Comparison of ENCODE assay signal across 8 cellular contexts in the genomic region with DNA sequence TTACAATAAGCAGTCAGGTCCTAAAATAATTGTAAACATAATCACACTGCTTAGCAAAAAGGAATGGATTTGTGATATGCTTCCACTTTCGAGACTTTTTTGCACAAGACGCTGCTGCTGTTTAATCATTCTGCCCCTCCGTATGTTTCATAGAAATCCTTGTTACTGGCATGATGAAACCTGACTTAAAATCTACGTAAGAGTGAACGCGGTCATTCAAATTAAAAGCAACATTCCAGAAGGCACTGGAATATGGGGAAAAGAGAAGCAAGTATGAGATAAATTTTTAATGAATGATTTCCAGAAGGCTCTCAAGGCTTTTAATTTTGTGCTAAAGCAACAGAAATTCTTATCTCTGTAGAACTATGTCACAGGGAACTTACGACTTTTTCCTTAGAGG. TPM values are rescaled to one million over a fixed set of nuclear protein-coding genes. Genes with fewer than 3 reads are reported as not detected.
DNase-seq lines count a peak whose midpoint lies in the region; ATAC-seq and TF ChIP-seq lines count a peak whose summit lies in the region.

No MANE protein-coding gene starts in this region.

- BruUV-seq in Calu3 (replicated peaks; lab: Mats Ljungman, UMichigan): TSS peak; percentile 59
- BruUV-seq in PC-9 (replicated peaks; lab: Mats Ljungman, UMichigan): TSS peak; percentile 36

- CTCF ChIA-PET in Calu3 (lab: Charles Lee) (no interaction called here), PC-9 (lab: Charles Lee) (no interaction called here)

- H3K9me3 Mint-ChIP-seq in Calu3 (ENCODE audit: low read depth, unreplicated experiment) (no peaks in the 10 kb centered on the region), endothelial cell (ENCODE audit: unreplicated experiment) (no peaks in the 10 kb centered on the region)

- peak overlapping the region; percentile 80 for H3K27ac Mint-ChIP-seq in Calu3 (ENCODE audit: unreplicated experiment)
- H3K27ac Mint-ChIP-seq in endothelial cell (ENCODE audit: unreplicated experiment): no peak overlapping the region

- peaks cover 16% of the 10 kb centered on the region; the same call in 1 of the 2 replicates for H3F3A ChIP-seq in PC-9 (ENCODE audit: insufficient read depth, low read depth)

- in situ Hi-C loops in GM13977 (cut with MboI; ENCODE audit: low pct_unique_long_range_greater_than_20kb, low sequenced_read_pairs, unreplicated experiment): no loop called here

- H3K4me1 ChIP-seq in PC-9 (replicated peaks; ENCODE audit: insufficient read depth): peaks cover 32% of the 10 kb centered on the region
- H3K4me1 ChIP-seq in osteoblast (ENCODE audit: insufficient read depth, low read length): peaks cover 29% of the 10 kb centered on the region

- H3K4me3 Mint-ChIP-seq in Calu3 (ENCODE audit: low read depth, unreplicated experiment) (peak overlapping the region; percentile 78), endothelial cell (ENCODE audit: unreplicated experiment) (peak overlapping the region; percentile 98)

- H3K27me3 Mint-ChIP-seq in Calu3 (ENCODE audit: unreplicated experiment): no peaks in the 10 kb centered on the region
- H3K27me3 Mint-ChIP-seq in endothelial cell (ENCODE audit: unreplicated experiment): peaks cover 5% of the 10 kb centered on the region

- no peak for ATAC-seq in GM18868 (IDR thresholded peaks at IDR 0.05; ENCODE audit: unreplicated experiment)
- ATAC-seq in left colon: no peak

- TF ChIP-seq CTCF in Calu3 (IDR thresholded peaks at IDR 0.05; ENCODE audit: unreplicated experiment): no peak
- TF ChIP-seq CTCF in PC-9 (conservative IDR thresholded peaks at IDR 0.05): no peak
- TF ChIP-seq CTCF in endothelial cell (IDR thresholded peaks at IDR 0.05; ENCODE audit: unreplicated experiment): no peak
- TF ChIP-seq CTCF in osteoblast (IDR thresholded peaks at IDR 0.05; ENCODE audit: extremely low read depth, low read depth, low read length): no peak
- no peak for TF ChIP-seq CTCF in GM13977 (IDR thresholded peaks at IDR 0.05; ENCODE audit: extremely low read depth, insufficient read depth, missing control alignments)

- H2AFZ ChIP-seq in PC-9 (peak overlapping the region; percentile 75; the same call in 1 of the 2 replicates), osteoblast (ENCODE audit: low read length) (peak overlapping the region; percentile 63)

- H3K27me3 ChIP-seq in PC-9 (ENCODE audit: insufficient read depth, low read depth) (no peaks in the 10 kb centered on the region), osteoblast (ENCODE audit: insufficient read depth, low read length) (no peaks in the 10 kb centered on the region)

- H3K4me1 Mint-ChIP-seq in Calu3 (ENCODE audit: low read depth, unreplicated experiment) (peaks cover 42% of the 10 kb centered on the region), endothelial cell (ENCODE audit: unreplicated experiment) (peaks cover 31% of the 10 kb centered on the region)

- H3K27ac ChIP-seq in PC-9: peak overlapping the region; percentile 73
- peak overlapping the region; percentile 83 for H3K27ac ChIP-seq in osteoblast (ENCODE audit: low read depth, low read length)

- H3K36me3 Mint-ChIP-seq in Calu3 (ENCODE audit: insufficient read depth, unreplicated experiment) (peaks cover 33% of the 10 kb centered on the region), endothelial cell (ENCODE audit: low read depth, unreplicated experiment) (no peaks in the 10 kb centered on the region)

- H4K20me1 ChIP-seq in PC-9 (ENCODE audit: insufficient read depth) (peaks cover 15% of the 10 kb centered on the region), osteoblast (ENCODE audit: insufficient read depth, low read length) (peaks cover 18% of the 10 kb centered on the region)

- intact Hi-C loops in Calu3 (cut with micrococcal nuclease; ENCODE audit: unreplicated experiment): no loop called here
- intact Hi-C loops in PC-9 (cut with micrococcal nuclease; ENCODE audit: unreplicated experiment): loop anchor here (2.0 to 10.0 kb wide), 2 partner anchors 49 to 335 kb away; a partner anchor contains a TSS
- intact Hi-C loops in left colon (cut with DNase I, micrococcal nuclease): no loop called here

- POLR2A ChIA-PET in PC-9 (lab: Charles Lee; ENCODE audit: unreplicated experiment): interaction anchor here (0.7 kb wide), 2 partner anchors 707 to 721 kb away, joined by 4 read pairs; no protein-coding TSS in a partner anchor

- H3K4me3 ChIP-seq in PC-9 (peak overlapping the region; percentile 72), osteoblast (ENCODE audit: insufficient read depth, low read length) (peak overlapping the region; percentile 86)

- H3K36me3 ChIP-seq in PC-9 (ENCODE audit: low read depth): peaks cover 13% of the 10 kb centered on the region; the same call in 1 of the 2 replicates
- H3K36me3 ChIP-seq in osteoblast (ENCODE audit: insufficient read depth, low read length): peaks cover 2% of the 10 kb centered on the region

- peaks cover 57% of the 10 kb centered on the region for H3K79me2 ChIP-seq in PC-9 (ENCODE audit: low read depth)
- H3K79me2 ChIP-seq in osteoblast (ENCODE audit: insufficient read depth, low read length): peaks cover 57% of the 10 kb centered on the region

- H3K9me3 ChIP-seq in PC-9 (ENCODE audit: insufficient read depth, low read depth) (no peaks in the 10 kb centered on the region), osteoblast (ENCODE audit: low read depth, low read length) (no peaks in the 10 kb centered on the region)

- H3K9me2 ChIP-seq in PC-9 (ENCODE audit: insufficient read depth): no peaks in the 10 kb centered on the region

- H3K4me2 ChIP-seq in PC-9 (peak overlapping the region; percentile 85), osteoblast (ENCODE audit: insufficient read depth, low read length) (peak overlapping the region; percentile 98)

- DNase-seq in Calu3: no peak
- no peak for DNase-seq in PC-9
- DNase-seq in endothelial cell (ENCODE audit: low spot score): no peak
- DNase-seq in osteoblast (ENCODE audit: insufficient read length, low spot score, missing footprints): no peak
- DNase-seq in GM13977 (ENCODE audit: low spot score): no peak
- DNase-seq in NCI-H187 treated with DMSO at 0.1 percent for 48 hours (lab: John Stamatoyannopoulos, UW): no peak
- DNase-seq in left colon: no peak

RNA-seq across cellular contexts. Expression of a gene that starts 1.1 kb away (rescaled TPM):
- 118 and 123 TPM in 2 replicates for total RNA-seq in Calu3 (2022)
- 70.6 and 114 TPM in 2 replicates for total RNA-seq in PC-9 (2021)
- 87.8 TPM for total RNA-seq in endothelial cell (ENCODE audit: unreplicated experiment)
- 153 and 220 TPM in 2 replicates for total RNA-seq in osteoblast
- 100 to 1,000 TPM; 103 to 105 TPM for total RNA-seq in left colon

RNA-seq across cellular contexts. Expression of a gene that starts 43.2 kb away (rescaled TPM):
- 41.1 and 50.3 TPM in 2 replicates for total RNA-seq in Calu3 (2022)
- 61.1 and 105 TPM in 2 replicates for total RNA-seq in PC-9 (2021)
- 12.2 TPM for total RNA-seq in endothelial cell (ENCODE audit: unreplicated experiment)
- 7.6 and 8.5 TPM in 2 replicates for total RNA-seq in osteoblast
- total RNA-seq in left colon: 10 to 100 TPM in 1 of 2 donors, 1 to 10 TPM in 1; 6.3 to 12.8 TPM

RNA-seq across cellular contexts. Expression of a gene that starts 48.7 kb away (rescaled TPM):
- 39.2 and 43.0 TPM in 2 replicates for total RNA-seq in Calu3 (2022)
- total RNA-seq in PC-9 (2021): 32.2 and 35.5 TPM in 2 replicates
- total RNA-seq in endothelial cell (ENCODE audit: unreplicated experiment): 86.2 TPM
- total RNA-seq in osteoblast: 77.2 and 98.8 TPM in 2 replicates
- total RNA-seq in left colon: 10 to 100 TPM; 64.9 to 77.3 TPM
